Comparison of ENCODE assay signal across 8 cellular contexts in the genomic region with DNA sequence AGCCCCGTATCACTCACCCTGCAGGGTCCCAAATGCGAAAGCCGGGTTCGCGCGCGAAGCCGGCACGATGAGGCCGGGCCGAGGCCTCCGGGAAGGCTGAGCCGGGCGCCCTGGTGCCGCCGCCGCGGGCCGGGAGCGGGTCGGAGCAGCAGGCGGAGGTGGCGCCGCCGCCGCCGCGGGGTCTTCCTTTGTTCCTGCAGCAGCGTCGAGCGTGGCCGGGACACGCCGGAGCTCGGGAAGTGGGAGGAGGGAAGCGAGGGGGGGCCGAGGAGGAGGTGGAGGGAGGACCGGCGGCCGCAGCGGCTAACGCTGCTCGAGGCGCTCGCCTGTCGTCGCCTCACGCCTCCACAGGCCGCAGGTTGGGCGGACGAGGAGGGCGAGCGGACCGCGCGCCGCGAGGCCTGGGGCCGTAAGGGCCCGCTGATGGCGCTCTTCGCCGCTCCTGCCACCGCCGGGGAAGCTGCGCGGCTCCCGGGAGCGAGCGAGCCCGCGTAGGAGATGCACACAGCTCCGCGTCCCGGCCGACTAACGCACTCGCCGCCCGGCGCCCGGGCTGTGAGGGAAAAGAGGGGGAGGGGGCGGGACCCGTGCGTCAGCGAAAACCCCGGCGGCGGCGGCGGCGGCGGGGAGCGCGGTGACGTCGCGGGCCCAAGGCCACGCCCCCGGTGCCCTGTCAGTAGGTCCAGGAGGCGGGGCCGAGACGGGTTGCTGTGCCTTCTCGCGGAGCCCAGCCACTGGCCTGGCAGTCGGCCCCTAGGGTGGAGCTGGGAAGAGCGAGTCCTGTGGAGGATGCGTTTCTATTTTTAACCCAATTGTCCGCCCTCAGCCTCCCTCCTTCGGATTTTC. TPM values are rescaled to one million over a fixed set of nuclear protein-coding genes. Genes with fewer than 3 reads are reported as not detected.
A peak's percentile ranks its signal among the peaks of the same experiment; 100 is the strongest.
DNase-seq lines count a peak whose midpoint lies in the region; ATAC-seq and TF ChIP-seq lines count a peak whose summit lies in the region.

A gene with protein sequence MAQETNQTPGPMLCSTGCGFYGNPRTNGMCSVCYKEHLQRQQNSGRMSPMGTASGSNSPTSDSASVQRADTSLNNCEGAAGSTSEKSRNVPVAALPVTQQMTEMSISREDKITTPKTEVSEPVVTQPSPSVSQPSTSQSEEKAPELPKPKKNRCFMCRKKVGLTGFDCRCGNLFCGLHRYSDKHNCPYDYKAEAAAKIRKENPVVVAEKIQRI (minus strand): TSS at position 530 of the 846 bp plus-strand sequence. CDS start 4,430 bp downstream, outside the sequence.

- DNase-seq in DMS114 treated with DMSO at 0.1 percent for 48 hours (lab: John Stamatoyannopoulos, UW; ENCODE audit: unreplicated experiment) (peak; percentile 73), IMR-90 (peak; percentile 98), PC-3 (peak; percentile 93), erythroblast (lab: John Stamatoyannopoulos, UW) (peak; percentile 97 to 99)
- DNase-seq in activated T-cell treated with anti-CD3 and anti-CD28 coated beads, Interleukin-2, amount 50 U/mL, for 1 hour: peak; percentile 95
- peak; percentile 95 for DNase-seq in stimulated activated CD8-positive, alpha-beta memory T cell treated with anti-CD3 and anti-CD28 coated beads, Interleukin-4, amount 100 ng/mL, for 48 hours

- ATAC-seq in GM21528 (IDR thresholded peaks at IDR 0.05; ENCODE audit: low FRiP score, unreplicated experiment): peak; percentile 85
- ATAC-seq in IMR-90 (ENCODE audit: low read depth): peak; percentile 90
- peak; percentile 85 for ATAC-seq in PC-3

- H3F3A ChIP-seq in PC-3 (ENCODE audit: low read length, unreplicated experiment): no peaks in the 10 kb centered on the region

- peak within 1 kb of the TSS; percentile 98 for H3K56ac ChIP-seq in IMR-90 (ENCODE audit: extremely low read depth, insufficient read depth, low read length)

- peak; percentile 52 for TF ChIP-seq RAD21 in IMR-90 (IDR thresholded peaks at IDR 0.05; ENCODE audit: low read length)

- H3K4ac ChIP-seq in IMR-90 (ENCODE audit: low read depth, low read length): peak within 1 kb of the TSS; percentile 95

- TF ChIP-seq CTCF in IMR-90 (conservative IDR thresholded peaks at IDR 0.05; ENCODE audit: low read depth, low read length) (peak; percentile 26; the same call in 1 of the 2 replicates), PC-3 (conservative IDR thresholded peaks at IDR 0.05; ENCODE audit: low read depth, low read length) (no peak)

- peak within 1 kb of the TSS; percentile 80 to 95 for H4K8ac ChIP-seq in IMR-90 (ENCODE audit: low read depth in 2 of 2, low read length in 2 of 2)

- peak within 1 kb of the TSS; percentile 98 for H4K91ac ChIP-seq in IMR-90 (ENCODE audit: insufficient read depth, low read depth, low read length)

- 0% methylated on average over 28 of the region's 110 CpGs; no CpG with 5 or more reads in 1 of the 2 experiments for WGBS in IMR-90 (ENCODE audit: extremely low coverage in 2 of 2, insufficient read length in 1 of 2), 2 experiments

- H4K5ac ChIP-seq in IMR-90 (ENCODE audit: low read depth, low read length): peak within 1 kb of the TSS; percentile 67

- H3K23ac ChIP-seq in IMR-90 (ENCODE audit: low read depth, low read length): peak within 1 kb of the TSS; percentile 99

- H3K4me3 ChIP-seq in IMR-90 (ENCODE audit: insufficient read depth, low read depth, low read length) (peak within 1 kb of the TSS; percentile 99), PC-3 (ENCODE audit: low read length) (peak within 1 kb of the TSS; percentile 98), mucosa of rectum (ENCODE audit: low read length in 2 of 2) (peak within 1 kb of the TSS; percentile 78 to 92)

- peak within 1 kb of the TSS; percentile 99 for H3K14ac ChIP-seq in IMR-90 (replicated peaks; ENCODE audit: low read depth, low read length)

- POLR2A ChIA-PET in IMR-90 (lab: Charles Lee; ENCODE audit: unreplicated experiment): interaction anchor here (0.6 to 4.8 kb wide), 23 partner anchors 8 to 236 kb away, joined by 3 to 27 read pairs (median 5); no protein-coding TSS in a partner anchor
- POLR2A ChIA-PET in PC-3 (lab: Charles Lee; ENCODE audit: unreplicated experiment): interaction anchor here (0.6 to 1.4 kb wide), 10 partner anchors 69 to 458 kb away, joined by 3 to 10 read pairs (median 4); a partner anchor contains a TSS

- H3K4me1 ChIP-seq in IMR-90 (ENCODE audit: control insufficient read depth, insufficient read depth, low read length): peaks cover 2% of the 10 kb centered on the region; the same call in 1 of the 2 replicates
- peaks cover 19% of the 10 kb centered on the region; the same call in 1 of the 2 replicates for H3K4me1 ChIP-seq in PC-3 (ENCODE audit: insufficient read depth, low read length)
- peaks cover 17 to 28% of the 10 kb centered on the region in 2 donors for H3K4me1 ChIP-seq in mucosa of rectum (ENCODE audit: control insufficient read depth in 2 of 2, insufficient read depth in 2 of 2, low read length in 2 of 2)

- peaks cover 51% of the 10 kb centered on the region for H3K79me2 ChIP-seq in PC-3 (ENCODE audit: low read length)

- dilution Hi-C loops in IMR-90 (cut with HindIII; ENCODE audit: low sequenced_read_pairs, unreplicated experiment): no loop called here

- H3K9me1 ChIP-seq in IMR-90 (ENCODE audit: insufficient read depth, low read length): no peaks in the 10 kb centered on the region

- H2AK9ac ChIP-seq in IMR-90 (replicated peaks; ENCODE audit: low read depth, low read length, poor library complexity): peak within 1 kb of the TSS; percentile 98

- H3K27ac ChIP-seq in IMR-90 (ENCODE audit: insufficient read depth, low read length) (peak within 1 kb of the TSS; percentile 93), PC-3 (ENCODE audit: low read length) (peak within 1 kb of the TSS; percentile 98), mucosa of rectum (ENCODE audit: low read depth in 2 of 2, low read length in 2 of 2) (peak within 1 kb of the TSS; percentile 100)

- intact Hi-C loops in IMR-90 (cut with micrococcal nuclease) (loop anchor here (1.0 to 5.0 kb wide), 6 partner anchors 78 to 457 kb away; no protein-coding TSS in a partner anchor), PC-3 (cut with micrococcal nuclease) (loop anchor here (1.0 to 2.0 kb wide), 4 partner anchors 78 to 227 kb away; no protein-coding TSS in a partner anchor)

- no peaks in the 10 kb centered on the region for H3K9me2 ChIP-seq in PC-3 (replicated peaks; ENCODE audit: low read length)

- in situ Hi-C loops in IMR-90 (cut with MboI; ENCODE audit: low sequenced_read_pairs): loop anchor here (5.0 kb wide), 1 partner anchor 227 kb away; no protein-coding TSS in a partner anchor

- peak; percentile 99 for TF ChIP-seq POLR2A in IMR-90 (IDR thresholded peaks at IDR 0.05; ENCODE audit: low read depth, low read length)
- TF ChIP-seq POLR2A in erythroblast (IDR thresholded peaks at IDR 0.05; ENCODE audit: low read length): peak; percentile 99

- peak within 1 kb of the TSS; percentile 53 for H2AK5ac ChIP-seq in IMR-90 (ENCODE audit: low read depth, low read length)

- peaks cover 0 to 4% of the 10 kb centered on the region in 2 experiments; a peak in 1 of 4 replicates for H3K79me1 ChIP-seq in IMR-90 (ENCODE audit: low read depth in 1 of 2, low read length in 2 of 2)

- H3K9ac ChIP-seq in IMR-90 (ENCODE audit: low read depth, low read length) (peak within 1 kb of the TSS; percentile 100), PC-3 (ENCODE audit: low read length) (peak within 1 kb of the TSS; percentile 92), mucosa of rectum (ENCODE audit: low read depth in 1 of 2, low read length in 2 of 2) (peak within 1 kb of the TSS; percentile 99 to 100)

- peak within 1 kb of the TSS; percentile 27 for H3K4me2 ChIP-seq in IMR-90 (ENCODE audit: low read depth, low read length)
- peak within 1 kb of the TSS; percentile 99 for H3K4me2 ChIP-seq in PC-3 (ENCODE audit: low read length)

- H2BK5ac ChIP-seq in IMR-90 (ENCODE audit: low read depth, low read length, poor library complexity, severe bottlenecking): peak within 1 kb of the TSS; percentile 99

- CTCF ChIA-PET in IMR-90 (lab: Yijun Ruan, JAX) (interaction anchor here (0.7 kb wide), 1 partner anchor 8 kb away, joined by 3 read pairs; no protein-coding TSS in a partner anchor), PC-3 (lab: Charles Lee) (interaction anchor here (1.1 kb wide), 1 partner anchor 32 kb away, joined by 8 read pairs; no protein-coding TSS in a partner anchor)

- H3K9me3 ChIP-seq in IMR-90 (ENCODE audit: control insufficient read depth, insufficient read depth, low read length) (no peaks in the 10 kb centered on the region), PC-3 (ENCODE audit: low read length) (no peaks in the 10 kb centered on the region), mucosa of rectum (ENCODE audit: control insufficient read depth in 2 of 2, low read length in 2 of 2) (no peaks in the 10 kb centered on the region)

- peak within 1 kb of the TSS; percentile 98 for H3K18ac ChIP-seq in IMR-90 (ENCODE audit: low read depth, low read length)

- BruUV-seq in IMR-90 (replicated peaks; lab: Mats Ljungman, UMichigan): no TSS peak
- no TSS peak for BruUV-seq in PC-3 (replicated peaks; lab: Mats Ljungman, UMichigan)

- H2AFZ ChIP-seq in IMR-90 (replicated peaks; ENCODE audit: low read length, poor library complexity) (peak within 1 kb of the TSS; percentile 96), PC-3 (ENCODE audit: low read length) (peak within 1 kb of the TSS; percentile 95)

- peak within 1 kb of the TSS; percentile 97 for H2BK120ac ChIP-seq in IMR-90 (ENCODE audit: low read depth, low read length)

- H3K27me3 ChIP-seq in IMR-90 (ENCODE audit: control insufficient read depth, insufficient read depth, low read length) (no peaks in the 10 kb centered on the region), PC-3 (ENCODE audit: low read length) (no peaks in the 10 kb centered on the region), mucosa of rectum (ENCODE audit: control insufficient read depth in 2 of 2, insufficient read depth in 2 of 2, low read length in 2 of 2) (no peaks in the 10 kb centered on the region)

- H4K20me1 ChIP-seq in IMR-90 (ENCODE audit: insufficient read depth, low read length) (peaks cover 44% of the 10 kb centered on the region), PC-3 (ENCODE audit: low read length) (peaks cover 43% of the 10 kb centered on the region)

- H2BK15ac ChIP-seq in IMR-90 (ENCODE audit: low read depth, low read length): peak within 1 kb of the TSS; percentile 97

- H3K36me3 ChIP-seq in IMR-90 (ENCODE audit: control insufficient read depth, insufficient read depth, low read length) (peaks cover 7% of the 10 kb centered on the region), PC-3 (ENCODE audit: low read depth, low read length) (peaks cover 24% of the 10 kb centered on the region), mucosa of rectum (ENCODE audit: control insufficient read depth in 2 of 2, insufficient read depth in 2 of 2, low read length in 2 of 2) (peaks cover 6 to 9% of the 10 kb centered on the region in 2 donors)

- peak within 1 kb of the TSS; percentile 91 for H2BK20ac ChIP-seq in IMR-90 (ENCODE audit: low read depth, low read length)

TF ChIP-seq in IMR-90, 13 proteins besides CTCF, POLR2A, EP300 and RAD21 (continues in another document):
- TF ChIP-seq NFE2L2 (IDR thresholded peaks at IDR 0.05; ENCODE audit: low read depth, low read length) (peak; percentile 70; the same call in 1 of the 2 replicates), SMC3 (IDR thresholded peaks at IDR 0.05; ENCODE audit: low read depth, low read length) (peak; percentile 45)

RNA-seq across cellular contexts. Expression of the gene that starts here (rescaled TPM):
- 35.8 and 53.3 TPM in 2 replicates for total RNA-seq in IMR-90 (2012; rRNA removed)
- 79.3 and 85.2 TPM in 2 replicates for polyA plus RNA-seq in IMR-90 (2012; rRNA removed)
- polyA plus RNA-seq in IMR-90 (2012; cell fraction: cytosol; rRNA removed): 38.8 and 50.0 TPM in 2 replicates
- polyA plus RNA-seq in IMR-90 (2012; cell fraction: nucleus; rRNA removed; ENCODE audit: low replicate concordance): 60.3 and 312 TPM in 2 replicates
- 84.1 and 88.8 TPM in 2 replicates for total RNA-seq in PC-3 (2014; rRNA removed)

Comparison
In these comparisons a context has a peak if more than half of its experiments do, and no peak if none do; other contexts are left out.
1. Peak in every context shown above with its lines: DNase-seq, ATAC-seq, H3K4me3 ChIP-seq and H3K27ac ChIP-seq.